In the genomic region with DNA sequence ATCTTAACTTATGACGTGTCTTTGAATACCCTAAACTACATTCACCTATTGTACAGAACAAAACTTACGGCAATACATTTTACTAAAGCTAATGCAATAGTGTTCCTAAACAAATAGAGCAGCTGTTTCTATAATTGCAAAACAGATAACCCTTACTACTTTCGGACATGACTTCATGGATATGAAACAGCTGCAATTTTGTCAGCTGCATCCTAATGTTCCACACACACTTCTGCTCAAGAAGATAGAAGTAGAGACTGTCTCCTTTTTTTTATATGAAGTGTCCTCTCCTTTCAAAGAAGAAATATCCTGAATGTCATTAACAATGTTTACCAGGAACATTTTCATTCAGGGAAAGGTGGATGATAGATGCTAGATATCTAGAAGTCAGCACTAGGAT, we compare ENCODE assay signal across 19 cellular contexts.
A peak's percentile ranks its signal among the peaks of the same experiment; 100 is the strongest.
DNase-seq lines count a peak whose midpoint lies in the region; ATAC-seq and TF ChIP-seq lines count a peak whose summit lies in the region.
"Had no signal": no experiment of that assay in that cellular context is flagged by ENCODE, and none has a peak within 500 bp of the region (broad histone marks: within the 10 kb centered on the region; RNA-seq: fewer than 3 reads in every experiment).

No MANE protein-coding gene starts in this region.

- H3K27ac ChIP-seq in heart left ventricle (peak overlapping the region in 8 of 12 donors; percentile 3 to 66 (median 54)), right atrium auricular region (peak overlapping the region in 1 of 2 donors; percentile 66), brain microvascular endothelial cell (no peak overlapping the region)
- H3K27ac ChIP-seq: RWPE1, SK-N-MC had no signal

- intact Hi-C loops in heart left ventricle (cut with DNase I), result no loop called here

- TF ChIP-seq POLR2A in heart left ventricle (IDR thresholded peaks at IDR 0.05), result no peak

- TF ChIP-seq CTCF in heart left ventricle (IDR thresholded peaks at IDR 0.05) (no peak), right atrium auricular region (IDR thresholded peaks at IDR 0.05) (no peak), brain microvascular endothelial cell (IDR thresholded peaks at IDR 0.05; ENCODE audit: low read depth, low read length, missing control alignments) (no peak)

- no peak for DNase-seq in heart left ventricle
- no peak for DNase-seq in right atrium auricular region (ENCODE audit: low spot score)
- DNase-seq in NCI-H1105 treated with DMSO at 0.1 percent for 48 hours (lab: John Stamatoyannopoulos, UW), result peak; percentile 31
- peak; percentile 43 for DNase-seq in dermis blood vessel endothelial cell
- DNase-seq in pulmonary artery endothelial cell (ENCODE audit: low read depth, low spot score), result peak; percentile 3
- no peak for DNase-seq in stimulated activated CD4-positive, alpha-beta T cell treated with anti-CD3 and anti-CD28 coated beads, Interleukin-2, amount 100 ng/mL, for 24 hours
- DNase-seq in brain microvascular endothelial cell, result no peak
- DNase-seq: ACHN; AML-193; DMS 273 treated with DMSO at 0.1 percent for 48 hours; HFFc6; KBM-7; NCI-H1436 treated with DMSO at 0.1 percent for 48 hours; NCI-H2029 treated with DMSO at 0.1 percent for 48 hours; NCI-H524; NK-92 treated with Interleukin-12 subunit alpha and Interleukin-12 subunit beta, amount 100 ng/mL, for 24 hours had no signal

- WGBS in heart left ventricle, 4 donors, result 37 to 43% (median 39%) methylated on average over 3 of the region's 3 CpGs

- ATAC-seq in heart left ventricle, result peak in 2 of 4 donors; percentile 56 to 60
- no peak for ATAC-seq in GM19324 (IDR thresholded peaks at IDR 0.05; ENCODE audit: low FRiP score, unreplicated experiment)

- in situ Hi-C loops in brain microvascular endothelial cell (cut with HindIII; ENCODE audit: low pct_ligation_motif_present, low sequenced_read_pairs), result no loop called here

- no peaks in the 10 kb centered on the region for H3K36me3 ChIP-seq in heart left ventricle
- H3K36me3 ChIP-seq in right atrium auricular region, result no peaks in the 10 kb centered on the region
- H3K36me3 ChIP-seq in brain microvascular endothelial cell (replicated peaks), result no peaks in the 10 kb centered on the region

- H3K27me3 ChIP-seq in heart left ventricle (no peaks in the 10 kb centered on the region), right atrium auricular region (no peaks in the 10 kb centered on the region), brain microvascular endothelial cell (replicated peaks) (no peaks in the 10 kb centered on the region)

- H3K4me3 ChIP-seq in heart left ventricle (peak overlapping the region in 6 of 12 donors; percentile 14 to 45 (median 29)), right atrium auricular region (no peak overlapping the region), brain microvascular endothelial cell (ENCODE audit: low read depth, low read length) (no peak overlapping the region)
- H3K4me3 ChIP-seq: SK-N-MC had no signal

- H3K9me3 ChIP-seq in heart left ventricle, result no peaks in the 10 kb centered on the region
- no peaks in the 10 kb centered on the region for H3K9me3 ChIP-seq in right atrium auricular region

- H3K4me1 ChIP-seq in heart left ventricle (no peaks in the 10 kb centered on the region), right atrium auricular region (no peaks in the 10 kb centered on the region)

Comparison
In these comparisons a context has a peak if more than half of its experiments do, and no peak if none do; other contexts are left out.
1. DNase-seq: peak in NCI-H1105 treated with DMSO at 0.1 percent for 48 hours (single experiment), dermis blood vessel endothelial cell (single experiment) and pulmonary artery endothelial cell (single experiment); none in heart left ventricle (0 of 5), right atrium auricular region (single experiment), stimulated activated CD4-positive, alpha-beta T cell treated with anti-CD3 and anti-CD28 coated beads, Interleukin-2, amount 100 ng/mL, for 24 hours (0 of 2) and brain microvascular endothelial cell (single experiment).